Comparison of ENCODE assay signal across 8 cellular contexts in the genomic region with DNA sequence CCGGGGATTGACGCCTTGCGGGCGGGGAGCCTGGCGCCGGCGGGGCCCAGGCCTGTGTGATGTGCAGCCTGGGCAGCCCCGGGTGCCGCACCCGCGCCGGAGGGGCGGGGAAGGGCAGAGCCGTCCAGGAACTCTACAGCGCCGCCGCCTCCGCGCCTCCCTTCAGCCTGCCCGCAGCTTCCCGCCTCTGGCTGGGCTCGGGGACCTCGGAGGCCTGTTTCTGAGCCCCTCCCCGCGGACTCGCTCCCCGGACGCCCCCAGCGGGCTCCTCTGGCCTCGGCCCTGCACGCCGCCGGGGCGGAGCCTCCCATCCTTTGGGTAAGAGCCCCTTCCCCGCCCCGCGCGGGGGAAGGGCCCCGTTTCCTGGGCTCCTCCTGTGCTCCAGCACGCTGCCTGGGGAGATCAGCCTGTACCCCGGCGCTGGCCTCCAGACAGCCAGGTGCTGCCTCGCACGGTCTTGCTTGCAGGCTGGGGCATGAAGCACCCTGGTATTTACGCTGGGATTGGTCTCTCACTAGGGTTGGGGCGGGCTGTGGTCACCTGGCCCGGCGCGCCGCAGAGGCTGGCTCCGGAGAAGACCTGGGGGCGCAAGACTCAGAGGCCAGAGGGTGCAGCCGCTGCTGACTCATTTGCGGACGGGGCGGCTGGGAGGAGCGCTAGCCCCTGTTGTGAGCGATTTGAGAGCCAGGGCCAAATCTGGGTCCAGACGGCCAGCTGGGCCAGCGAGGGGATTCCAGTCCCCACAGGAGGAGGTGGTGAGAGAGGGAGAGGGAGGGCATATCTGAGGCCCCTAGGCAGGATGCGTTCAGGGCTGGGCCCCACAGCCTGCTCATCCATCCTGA. TPM values are rescaled to one million over a fixed set of nuclear protein-coding genes. Genes with fewer than 3 reads are reported as not detected.
A peak's percentile ranks its signal among the peaks of the same experiment; 100 is the strongest.
DNase-seq lines count a peak whose midpoint lies in the region; ATAC-seq and TF ChIP-seq lines count a peak whose summit lies in the region.

No MANE protein-coding gene starts in this region.

- H3K27ac Mint-ChIP-seq in Caco-2 (ENCODE audit: unreplicated experiment), result peak overlapping the region; percentile 94
- peak overlapping the region; percentile 64 for H3K27ac Mint-ChIP-seq in activated naive CD8-positive, alpha-beta T cell treated with anti-CD3 and anti-CD28 coated beads for 36 hours

- peak in 1 of 2 experiments; percentile 27 for TF ChIP-seq CTCF in Caco-2 (IDR thresholded peaks at IDR 0.05; ENCODE audit: insufficient read depth in 1 of 2, low read depth in 1 of 2, low read length in 1 of 2, severe bottlenecking in 1 of 2, unreplicated experiment in 1 of 2)

- DNase-seq in Caco-2 (peak; percentile 91), SK-N-MC (ENCODE audit: low read depth, low spot score) (no peak), Right ventricle myocardium superior (peak; percentile 77), trophoblast cell (peak; percentile 75 to 77)
- DNase-seq in activated naive CD8-positive, alpha-beta T cell treated with anti-CD3 and anti-CD28 coated beads for 36 hours, result peak; percentile 74

- intact Hi-C loops in Caco-2 (cut with micrococcal nuclease; ENCODE audit: unreplicated experiment), result no loop called here
- intact Hi-C loops in Right ventricle myocardium superior (cut with DNase I), result no loop called here

- H3K14ac ChIP-seq in trophoblast cell (ENCODE audit: low read length), result peak overlapping the region; percentile 74

- peaks cover 9% of the 10 kb centered on the region for H3K4me1 Mint-ChIP-seq in Caco-2 (ENCODE audit: low read depth, unreplicated experiment)
- peaks cover 16% of the 10 kb centered on the region for H3K4me1 Mint-ChIP-seq in activated naive CD8-positive, alpha-beta T cell treated with anti-CD3 and anti-CD28 coated beads for 36 hours

- H3K27me3 ChIP-seq in Caco-2 (replicated peaks; ENCODE audit: control insufficient read depth, insufficient read depth, low read length) (no peaks in the 10 kb centered on the region), trophoblast cell (ENCODE audit: insufficient read depth, low read length) (no peaks in the 10 kb centered on the region)

- H3K36me3 Mint-ChIP-seq in Caco-2 (ENCODE audit: insufficient read depth, unreplicated experiment), result no peaks in the 10 kb centered on the region
- H3K36me3 Mint-ChIP-seq in activated naive CD8-positive, alpha-beta T cell treated with anti-CD3 and anti-CD28 coated beads for 36 hours, result no peaks in the 10 kb centered on the region

- H3K9me3 ChIP-seq in Caco-2 (no peaks in the 10 kb centered on the region), KOPT-K1 (ENCODE audit: insufficient read depth, low read length, poor library complexity, severe bottlenecking) (no peaks in the 10 kb centered on the region), SK-N-MC (ENCODE audit: low read depth, low read length) (no peaks in the 10 kb centered on the region), trophoblast cell (ENCODE audit: insufficient read depth, low read depth, low read length) (no peaks in the 10 kb centered on the region)

- H4K8ac ChIP-seq in trophoblast cell (ENCODE audit: low read depth, low read length), result peak overlapping the region; percentile 77

- H2AFZ ChIP-seq in trophoblast cell (ENCODE audit: insufficient read depth, low read length, poor library complexity), result peak overlapping the region; percentile 68

- H2BK12ac ChIP-seq in trophoblast cell (ENCODE audit: low read length), result peak overlapping the region; percentile 93

- peak overlapping the region; percentile 90 for H3K4me3 Mint-ChIP-seq in Caco-2 (ENCODE audit: unreplicated experiment)
- peak overlapping the region; percentile 80 for H3K4me3 Mint-ChIP-seq in activated naive CD8-positive, alpha-beta T cell treated with anti-CD3 and anti-CD28 coated beads for 36 hours

- POLR2A ChIA-PET in Caco-2 (lab: Charles Lee), result interaction anchor here (0.5 kb wide), 1 partner anchor 56 kb away, joined by 9 read pairs; no protein-coding TSS in a partner anchor

- peaks cover 42% of the 10 kb centered on the region for H3K79me1 ChIP-seq in trophoblast cell (ENCODE audit: low read length)

- CTCF ChIA-PET in Caco-2 (lab: Charles Lee), result no interaction called here

- H3K79me2 ChIP-seq in trophoblast cell (ENCODE audit: control insufficient read depth, insufficient read depth, low read length, poor library complexity), result peaks cover 7% of the 10 kb centered on the region

- no TSS peak for BruUV-seq in Caco-2 (replicated peaks; lab: Mats Ljungman, UMichigan)

- peak overlapping the region; percentile 95 for H4K91ac ChIP-seq in trophoblast cell (ENCODE audit: low read depth, low read length)

- peak overlapping the region; percentile 6 for H4K12ac ChIP-seq in trophoblast cell (ENCODE audit: low read depth, low read length)

- H3K4ac ChIP-seq in trophoblast cell (ENCODE audit: low read depth, low read length), result peak overlapping the region; percentile 50

- no peaks in the 10 kb centered on the region for H3K9me3 Mint-ChIP-seq in Caco-2 (ENCODE audit: unreplicated experiment)
- no peaks in the 10 kb centered on the region for H3K9me3 Mint-ChIP-seq in activated naive CD8-positive, alpha-beta T cell treated with anti-CD3 and anti-CD28 coated beads for 36 hours

- peak overlapping the region; percentile 37 for H3K4me3 ChIP-seq in Caco-2 (ENCODE audit: low read depth, low read length)
- peak overlapping the region; percentile 77 for H3K4me3 ChIP-seq in SK-N-MC
- H3K4me3 ChIP-seq in trophoblast cell (ENCODE audit: low read depth, low read length), result peak overlapping the region; percentile 55
- peak overlapping the region; percentile 48 for H3K4me3 ChIP-seq in urinary bladder (ENCODE audit: low read depth, low read length)

- H2AK5ac ChIP-seq in trophoblast cell (ENCODE audit: low read length), result no peak overlapping the region

- WGBS in trophoblast cell (ENCODE audit: extremely low coverage, insufficient coverage, insufficient read length), result no CpG with 5 or more reads among the region's 61 CpGs
- under 1% methylated on average over 61 of the region's 61 CpGs for WGBS in urinary bladder

- H2BK5ac ChIP-seq in trophoblast cell (ENCODE audit: low read depth, low read length, poor library complexity), result peak overlapping the region; percentile 78

- peak overlapping the region; percentile 92 for H2BK120ac ChIP-seq in trophoblast cell (ENCODE audit: insufficient read depth, low read length, poor library complexity)

- H3K27me3 Mint-ChIP-seq in Caco-2 (ENCODE audit: insufficient read depth, unreplicated experiment), result no peaks in the 10 kb centered on the region
- no peaks in the 10 kb centered on the region for H3K27me3 Mint-ChIP-seq in activated naive CD8-positive, alpha-beta T cell treated with anti-CD3 and anti-CD28 coated beads for 36 hours

- peak; percentile 50 for ATAC-seq in GM21515 (IDR thresholded peaks at IDR 0.05; ENCODE audit: unreplicated experiment)
- peak; percentile 85 for ATAC-seq in Right ventricle myocardium superior (ENCODE audit: poor library complexity)

- H3K36me3 ChIP-seq in Caco-2 (ENCODE audit: control insufficient read depth, insufficient read depth, low read length) (no peaks in the 10 kb centered on the region), KOPT-K1 (ENCODE audit: insufficient read depth, low read length) (no peaks in the 10 kb centered on the region), SK-N-MC (ENCODE audit: insufficient read depth, low read length) (no peaks in the 10 kb centered on the region), trophoblast cell (ENCODE audit: control insufficient read depth in 1 of 2, insufficient read depth in 2 of 2, low read length in 2 of 2) (no peaks in the 10 kb centered on the region), urinary bladder (ENCODE audit: insufficient read depth) (no peaks in the 10 kb centered on the region)

- H3K27ac ChIP-seq in KOPT-K1 (ENCODE audit: low read depth, low read length, poor library complexity, severe bottlenecking) (peak overlapping the region; percentile 47), SK-N-MC (peak overlapping the region; percentile 54; the same call in 1 of the 2 replicates), trophoblast cell (ENCODE audit: low read depth, low read length) (peak overlapping the region; percentile 86), urinary bladder (ENCODE audit: low read depth) (peak overlapping the region; percentile 68)

- H3K4me2 ChIP-seq in trophoblast cell (ENCODE audit: low read length), result peak overlapping the region; percentile 61

- H3K9ac ChIP-seq in SK-N-MC (ENCODE audit: insufficient read length) (peak overlapping the region; percentile 62), trophoblast cell (ENCODE audit: low read length) (no peak overlapping the region)

- H3K23ac ChIP-seq in trophoblast cell (ENCODE audit: low read length), result no peak overlapping the region

- H3K4me1 ChIP-seq in Caco-2, result no peaks in the 10 kb centered on the region; the same call in 1 of the 2 replicates
- peaks cover 32 to 43% of the 10 kb centered on the region in 2 experiments for H3K4me1 ChIP-seq in trophoblast cell (ENCODE audit: control insufficient read depth in 1 of 2, insufficient read depth in 2 of 2, low read length in 2 of 2)
- no peaks in the 10 kb centered on the region for H3K4me1 ChIP-seq in urinary bladder (ENCODE audit: insufficient read depth)

- peak overlapping the region; percentile 63 for H3K18ac ChIP-seq in trophoblast cell (ENCODE audit: low read length)

RNA-seq across cellular contexts. Expression of gene ACOT11, which starts 5.7 kb away (rescaled TPM):
- 4.0 and 4.1 TPM in 2 replicates for total RNA-seq in Caco-2 (2022)
- total RNA-seq in activated naive CD8-positive, alpha-beta T cell treated with anti-CD3 and anti-CD28 coated beads for 36 hours, result 1 to 10 TPM; 1.0 to 1.3 TPM
- total RNA-seq in Right ventricle myocardium superior, result 38.5 TPM
- 4.2 and 5.0 TPM in 2 replicates for polyA plus RNA-seq in trophoblast cell (2013)
- total RNA-seq in urinary bladder, result 18.8 TPM
- 5.9 TPM for polyA plus RNA-seq in urinary bladder
